9 cellular contexts compared by ENCODE assay signal in the genomic region with DNA sequence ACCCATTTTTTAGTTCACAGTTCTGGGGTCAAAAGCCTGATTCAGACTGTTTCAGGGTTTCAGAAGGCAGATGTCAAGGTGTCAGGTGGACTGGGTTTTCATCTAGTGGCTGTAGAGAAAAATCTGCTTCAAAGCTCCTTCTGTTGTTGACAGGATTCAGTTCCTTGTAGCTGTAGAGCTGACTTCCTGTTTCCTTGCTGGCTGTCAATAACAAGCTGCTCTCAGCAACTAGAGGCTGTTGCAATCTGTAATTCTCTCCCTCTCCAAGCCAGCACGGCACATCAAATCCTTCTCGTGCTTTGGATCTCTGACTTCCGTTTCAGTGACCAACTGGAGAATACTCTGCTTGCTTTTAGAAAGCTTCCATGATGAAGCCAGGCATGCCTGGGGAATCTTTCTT.
DNase-seq lines count a peak whose midpoint lies in the region; ATAC-seq, FAIRE-seq and TF ChIP-seq lines count a peak whose summit lies in the region.
"Had no signal": no experiment of that assay in that cellular context is flagged by ENCODE, and none has a peak within 500 bp of the region (broad histone marks: within the 10 kb centered on the region; RNA-seq: fewer than 3 reads in every experiment).

No MANE protein-coding gene starts in this region.

- H3K23ac ChIP-seq in H1 (ENCODE audit: insufficient read length), result no peak overlapping the region

- H3K36me3 ChIP-seq in H1 (ENCODE audit: control insufficient read depth in 2 of 4, insufficient read depth in 4 of 4, low read length in 3 of 4), result no peaks in the 10 kb centered on the region
- H3K36me3 ChIP-seq in Caco-2 (ENCODE audit: control insufficient read depth, insufficient read depth, low read length), result no peaks in the 10 kb centered on the region

- H3K9me3 Mint-ChIP-seq in chondrocyte (ENCODE audit: low read depth), result peaks cover 8% of the 10 kb centered on the region
- no peaks in the 10 kb centered on the region for H3K9me3 Mint-ChIP-seq in Caco-2 (ENCODE audit: unreplicated experiment)

- H3K36me3 Mint-ChIP-seq in chondrocyte (ENCODE audit: low read depth), result no peaks in the 10 kb centered on the region
- H3K36me3 Mint-ChIP-seq in Caco-2 (ENCODE audit: insufficient read depth, unreplicated experiment), result no peaks in the 10 kb centered on the region

- no peaks in the 10 kb centered on the region for H3K4me1 Mint-ChIP-seq in chondrocyte (ENCODE audit: low read depth)
- no peaks in the 10 kb centered on the region for H3K4me1 Mint-ChIP-seq in Caco-2 (ENCODE audit: low read depth, unreplicated experiment)

- no TSS peak for BruUV-seq in Caco-2 (replicated peaks; lab: Mats Ljungman, UMichigan)

- H3K4me3 Mint-ChIP-seq in chondrocyte (ENCODE audit: unreplicated experiment), result no peak overlapping the region
- H3K4me3 Mint-ChIP-seq in Caco-2 (ENCODE audit: unreplicated experiment), result no peak overlapping the region

- H3K4ac ChIP-seq in H1 (replicated peaks; ENCODE audit: insufficient read length, low read depth, low read length), result no peak overlapping the region

- H3K27ac ChIP-seq in H1 (ENCODE audit: low read depth, low read length), result no peak overlapping the region

- no peak for TF ChIP-seq EP300 in H1 (IDR thresholded peaks at IDR 0.05; ENCODE audit: borderline replicate concordance in 1 of 2, low read depth in 2 of 2, low read length in 2 of 2)

- intact Hi-C loops in Caco-2 (cut with micrococcal nuclease; ENCODE audit: unreplicated experiment), result no loop called here

- H3K27me3 ChIP-seq in H1 (replicated peaks in 1 of 4; ENCODE audit: control insufficient read depth in 3 of 4, extremely low read depth in 1 of 4, insufficient read depth in 3 of 4, low read length in 3 of 4) (no peaks in the 10 kb centered on the region), Caco-2 (replicated peaks; ENCODE audit: control insufficient read depth, insufficient read depth, low read length) (no peaks in the 10 kb centered on the region)

- ATAC-seq in GM19468 (IDR thresholded peaks at IDR 0.05; ENCODE audit: extremely low read depth, unreplicated experiment), result peak; percentile 81

- H3K79me2 ChIP-seq in H1 (ENCODE audit: control insufficient read depth in 1 of 2, insufficient read depth in 2 of 2, low read length in 2 of 2), result no peaks in the 10 kb centered on the region

- CTCF ChIA-PET in H1 (lab: Charles Lee; ENCODE audit: partially characterized antibody), result no interaction called here
- CTCF ChIA-PET in Caco-2 (lab: Charles Lee), result no interaction called here

- no peak overlapping the region for H3K18ac ChIP-seq in H1 (ENCODE audit: extremely low read depth, low read length)

- H2AK5ac ChIP-seq in H1 (ENCODE audit: low read depth, low read length), result no peak overlapping the region

- H3K4me1 ChIP-seq in H1 (replicated peaks in 1 of 4; ENCODE audit: control insufficient read depth in 3 of 4, insufficient read depth in 4 of 4, low read length in 3 of 4) (no peaks in the 10 kb centered on the region), Caco-2 (no peaks in the 10 kb centered on the region)

- no peak overlapping the region for H3K56ac ChIP-seq in H1 (replicated peaks; ENCODE audit: insufficient read length, low read depth, low read length)

- no peak for TF ChIP-seq POLR2A in H1 (IDR thresholded peaks at IDR 0.05; ENCODE audit: control extremely low read depth in 1 of 2, low read depth in 2 of 2, low read length in 2 of 2)

- no peak overlapping the region for H4K5ac ChIP-seq in H1 (ENCODE audit: insufficient read length, low read depth, low read length)

- peak; percentile 19 for DNase-seq in GM04503 (ENCODE audit: low read depth)
- peak; percentile 5 for DNase-seq in HT1080 (ENCODE audit: low read depth)
- no peak for DNase-seq in H1 (ENCODE audit: low read depth in 1 of 2, low spot score in 2 of 2)
- DNase-seq in chondrocyte (ENCODE audit: low spot score), result no peak
- DNase-seq in dermis blood vessel endothelial cell, result no peak
- DNase-seq in inferior parietal cortex (ENCODE audit: extremely low spot score), result no peak
- DNase-seq in Caco-2, result no peak
- DNase-seq: right cardiac atrium had no signal

- no peak overlapping the region for H2BK20ac ChIP-seq in H1 (ENCODE audit: low read length)

- H3K9me3 ChIP-seq in H1 (ENCODE audit: insufficient read depth in 2 of 2, low read depth in 1 of 2, low read length in 1 of 2) (no peaks in the 10 kb centered on the region), Caco-2 (no peaks in the 10 kb centered on the region)

- H2BK15ac ChIP-seq in H1 (ENCODE audit: low read length), result no peak overlapping the region

- no peak overlapping the region for H2BK5ac ChIP-seq in H1 (ENCODE audit: low read depth, low read length)

- no peak overlapping the region for H3K27ac Mint-ChIP-seq in chondrocyte (ENCODE audit: unreplicated experiment)
- no peak overlapping the region for H3K27ac Mint-ChIP-seq in Caco-2 (ENCODE audit: unreplicated experiment)

- no peaks in the 10 kb centered on the region; the same call in 1 of the 2 replicates for H3K23me2 ChIP-seq in H1 (ENCODE audit: low read depth, low read length)

- 93% methylated on average over 3 of the region's 3 CpGs; no CpG with 5 or more reads in 1 of the 2 experiments for WGBS in H1 (ENCODE audit: extremely low coverage in 1 of 2, insufficient coverage in 1 of 2, insufficient read length in 1 of 2, insufficient replicate concordance in 2 of 2, low coverage in 1 of 2, low lambda C conversion rate in 2 of 2, missing lambda C conversion rate in 1 of 2), 2 experiments

- no peaks in the 10 kb centered on the region for H4K20me1 ChIP-seq in H1 (replicated peaks in 1 of 2; ENCODE audit: control insufficient read depth in 1 of 2, insufficient read depth in 2 of 2, low read length in 2 of 2)

- H4K91ac ChIP-seq in H1 (replicated peaks; ENCODE audit: insufficient read length, low read length), result no peak overlapping the region

- no peak overlapping the region for H3K9ac ChIP-seq in H1 (replicated peaks in 1 of 4; ENCODE audit: extremely low read depth in 1 of 4, low read depth in 3 of 4, low read length in 3 of 4)

- TF ChIP-seq RAD21 in H1 (IDR thresholded peaks at IDR 0.05 in 1 of 2, conservative IDR thresholded peaks at IDR 0.05 in 1 of 2; ENCODE audit: low read depth in 2 of 2, low read length in 2 of 2), result no peak

- H2AFZ ChIP-seq in H1 (ENCODE audit: low read length), result 0 out of 2 replicates have a peak overlapping the region, but pooled peaks have one; percentile 7

- H3K27me3 Mint-ChIP-seq in chondrocyte (ENCODE audit: low read depth) (no peaks in the 10 kb centered on the region), Caco-2 (ENCODE audit: insufficient read depth, unreplicated experiment) (no peaks in the 10 kb centered on the region)

- POLR2A ChIA-PET in H1 (lab: Charles Lee; ENCODE audit: partially characterized antibody) (no interaction called here), Caco-2 (lab: Charles Lee) (no interaction called here)

- H3K4me2 ChIP-seq in H1 (ENCODE audit: insufficient read depth in 1 of 2, low read depth in 2 of 2, low read length in 2 of 2), result no peak overlapping the region

- H3K4me3 ChIP-seq in H1 (ENCODE audit: extremely low read depth in 1 of 4, insufficient read depth in 2 of 4, low read depth in 3 of 4, low read length in 4 of 4) (no peak overlapping the region), Caco-2 (ENCODE audit: low read depth, low read length) (no peak overlapping the region)

- H3K79me1 ChIP-seq in H1 (ENCODE audit: low read depth, low read length), result no peaks in the 10 kb centered on the region

- FAIRE-seq in H1 (lab: Jason Lieb, UNC), result no peak

- no peak overlapping the region for H4K8ac ChIP-seq in H1 (ENCODE audit: extremely low read depth, insufficient read depth, low read length)

- no peak overlapping the region for H3K14ac ChIP-seq in H1 (ENCODE audit: insufficient read length)

- no peak overlapping the region for H2BK12ac ChIP-seq in H1 (ENCODE audit: low read depth, low read length)

- no peak for TF ChIP-seq CTCF in H1 (IDR thresholded peaks at IDR 0.05; ENCODE audit: control extremely low read depth in 1 of 3, insufficient read depth in 1 of 3, low read depth in 1 of 3, low read length in 3 of 3)
- no peak for TF ChIP-seq CTCF in chondrocyte (IDR thresholded peaks at IDR 0.05)
- TF ChIP-seq CTCF in Caco-2 (IDR thresholded peaks at IDR 0.05; ENCODE audit: insufficient read depth in 1 of 2, low read depth in 1 of 2, low read length in 1 of 2, severe bottlenecking in 1 of 2, unreplicated experiment in 1 of 2), result no peak

- H2BK120ac ChIP-seq in H1 (replicated peaks; ENCODE audit: low read depth, low read length), result no peak overlapping the region

TF ChIP-seq in H1, 55 proteins besides CTCF, POLR2A, EP300 and RAD21:
- TF ChIP-seq SIX5 (IDR thresholded peaks at IDR 0.05; ENCODE audit: low read depth, low read length), result no peak
- TF ChIP-seq, protein P1, sequence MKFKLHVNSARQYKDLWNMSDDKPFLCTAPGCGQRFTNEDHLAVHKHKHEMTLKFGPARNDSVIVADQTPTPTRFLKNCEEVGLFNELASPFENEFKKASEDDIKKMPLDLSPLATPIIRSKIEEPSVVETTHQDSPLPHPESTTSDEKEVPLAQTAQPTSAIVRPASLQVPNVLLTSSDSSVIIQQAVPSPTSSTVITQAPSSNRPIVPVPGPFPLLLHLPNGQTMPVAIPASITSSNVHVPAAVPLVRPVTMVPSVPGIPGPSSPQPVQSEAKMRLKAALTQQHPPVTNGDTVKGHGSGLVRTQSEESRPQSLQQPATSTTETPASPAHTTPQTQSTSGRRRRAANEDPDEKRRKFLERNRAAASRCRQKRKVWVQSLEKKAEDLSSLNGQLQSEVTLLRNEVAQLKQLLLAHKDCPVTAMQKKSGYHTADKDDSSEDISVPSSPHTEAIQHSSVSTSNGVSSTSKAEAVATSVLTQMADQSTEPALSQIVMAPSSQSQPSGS (IDR thresholded peaks at IDR 0.05; ENCODE audit: low read length), result no peak
- TF ChIP-seq POLR2AphosphoS5 (IDR thresholded peaks at IDR 0.05; ENCODE audit: low read depth, low read length), result no peak
- TF ChIP-seq TAF7 (optimal IDR thresholded peaks at IDR 0.05; ENCODE audit: borderline replicate concordance, low read depth, low read length), result no peak

Comparison
In these comparisons a context has a peak if more than half of its experiments do, and no peak if none do; other contexts are left out.
1. DNase-seq: peak in GM04503 (single experiment) and HT1080 (single experiment); none in H1 (0 of 2), chondrocyte (single experiment), dermis blood vessel endothelial cell (single experiment), inferior parietal cortex (single experiment) and Caco-2 (0 of 2).